Comparison of ENCODE assay signal across 8 cellular contexts in genomic region chr1:65067491-65068201, GRCh38.
DNase-seq lines count a peak whose midpoint lies in the region; ATAC-seq and TF ChIP-seq lines count a peak whose summit lies in the region.

No MANE protein-coding gene starts in this region.

- peak; percentile 31 for ATAC-seq in GM21367 (IDR thresholded peaks at IDR 0.05; ENCODE audit: unreplicated experiment)
- peak; percentile 39 for ATAC-seq in naive thymus-derived CD4-positive, alpha-beta T cell

- peaks cover 43 to 62% (median 55%) of the 10 kb centered on the region in 7 donors for H3K4me1 Mint-ChIP-seq in naive thymus-derived CD4-positive, alpha-beta T cell

- TF ChIP-seq POLR2A in stomach (IDR thresholded peaks at IDR 0.05), result peak in 2 of 4 donors; percentile 22 to 29

- intact Hi-C loops in naive thymus-derived CD4-positive, alpha-beta T cell (cut with micrococcal nuclease), result loop anchor here (1.0 to 10.0 kb wide), 19 partner anchors 65 to 1987 kb away; partner anchors contain the start of genes PGM1 (in 2 of the 2), AK4 (in 1 of the 2), CACHD1 (in 1 of the 2) and EFCAB7 (in 1 of the 2)
- intact Hi-C loops in stomach (cut with DNase I; ENCODE audit: low total_unique reads), result no loop called here

- H3K4me3 ChIP-seq in fibroblast of villous mesenchyme (ENCODE audit: low read depth, low read length) (peak overlapping the region; percentile 76), stomach (peak overlapping the region; percentile 58 to 91 (median 89))
- peak overlapping the region; percentile 78 for H3K4me3 ChIP-seq in naive thymus-derived CD4-positive, alpha-beta T cell (ENCODE audit: low read length)

- H3K9me3 Mint-ChIP-seq in naive thymus-derived CD4-positive, alpha-beta T cell, result peaks cover 0 to 5% (median 0%) of the 10 kb centered on the region in 11 donors

- H3K27ac ChIP-seq in naive thymus-derived CD4-positive, alpha-beta T cell (ENCODE audit: low read depth, low read length), result peak overlapping the region; percentile 90
- H3K27ac ChIP-seq in stomach, result peak overlapping the region; percentile 96 to 99 (median 99)

- CTCF ChIA-PET in naive thymus-derived CD4-positive, alpha-beta T cell (lab: Charles Lee), result interaction anchor here (0.9 kb wide), 1 partner anchor 105 kb away, joined by 3 read pairs; no protein-coding TSS in a partner anchor

- peak overlapping the region; percentile 85 to 99 (median 97) for H3K4me3 Mint-ChIP-seq in naive thymus-derived CD4-positive, alpha-beta T cell

- no peak for TF ChIP-seq EP300 in stomach (IDR thresholded peaks at IDR 0.05)

- 0 to 1% (median 0%) methylated on average over 39 to 61 of the region's 61 CpGs for WGBS in stomach, 5 donors

- no peaks in the 10 kb centered on the region for H3K27me3 Mint-ChIP-seq in naive thymus-derived CD4-positive, alpha-beta T cell

- H3K27ac Mint-ChIP-seq in naive thymus-derived CD4-positive, alpha-beta T cell, result peak overlapping the region; percentile 93 to 100 (median 100)

- H3K36me3 ChIP-seq in naive thymus-derived CD4-positive, alpha-beta T cell (ENCODE audit: control insufficient read depth in 2 of 3, insufficient read depth in 3 of 3, low read length in 3 of 3), result peaks cover 0 to 11% (median 0%) of the 10 kb centered on the region in 3 experiments
- no peaks in the 10 kb centered on the region for H3K36me3 ChIP-seq in stomach

- no peaks in the 10 kb centered on the region for H3K27me3 ChIP-seq in naive thymus-derived CD4-positive, alpha-beta T cell (ENCODE audit: control insufficient read depth in 2 of 2, insufficient read depth in 2 of 2, low read length in 2 of 2)
- H3K27me3 ChIP-seq in stomach, result no peaks in the 10 kb centered on the region

- POLR2A ChIA-PET in naive thymus-derived CD4-positive, alpha-beta T cell (lab: Charles Lee), result interaction anchor here (0.6 to 2.2 kb wide), 8 partner anchors 8 to 1622 kb away, joined by 3 to 19 read pairs (median 4); partner anchors contain the start of genes JAK1, LEPR and LEPROT

- H3K9me3 ChIP-seq in naive thymus-derived CD4-positive, alpha-beta T cell (ENCODE audit: control insufficient read depth in 2 of 3, low read length in 3 of 3), result no peaks in the 10 kb centered on the region
- no peaks in the 10 kb centered on the region for H3K9me3 ChIP-seq in stomach

- TF ChIP-seq CTCF in fibroblast of villous mesenchyme (IDR thresholded peaks at IDR 0.05; ENCODE audit: insufficient read depth, low read depth, low read length) (no peak), stomach (IDR thresholded peaks at IDR 0.05) (no peak)

- DNase-seq in CD1c-positive myeloid dendritic cell (ENCODE audit: extremely low spot score) (peak; percentile 85), KG1 (lab: John Stamatoyannopoulos, UW) (peak; percentile 40), RPMI8226 (peak; percentile 68), fibroblast of villous mesenchyme (ENCODE audit: low read depth) (peak; percentile 71), stomach (peak; percentile 66)
- DNase-seq in activated naive CD4-positive, alpha-beta T cell (lab: John Stamatoyannopoulos, UW), result peak; percentile 16 to 52 (median 36)
- peak; percentile 48 to 75 (median 67) for DNase-seq in naive thymus-derived CD4-positive, alpha-beta T cell

- peaks cover 16 to 24% of the 10 kb centered on the region in 2 donors for H3K4me1 ChIP-seq in naive thymus-derived CD4-positive, alpha-beta T cell (ENCODE audit: control insufficient read depth in 2 of 2, insufficient read depth in 2 of 2, low read length in 2 of 2)
- peaks cover 21 to 47% (median 38%) of the 10 kb centered on the region in 4 donors for H3K4me1 ChIP-seq in stomach

- peaks cover 0 to 9% (median 0%) of the 10 kb centered on the region in 5 donors for H3K36me3 Mint-ChIP-seq in naive thymus-derived CD4-positive, alpha-beta T cell

Comparison
In these comparisons a context has a peak if more than half of its experiments do, and no peak if none do; other contexts are left out.
1. Peak in every context shown above with its lines: DNase-seq, ATAC-seq, H3K4me3 ChIP-seq and H3K27ac ChIP-seq.